ENCODE assay signal across 8 cellular contexts in genomic region chr1:212432706-212433576, GRCh38. TPM values are rescaled to one million over a fixed set of nuclear protein-coding genes. Genes with fewer than 3 reads are reported as not detected.
DNase-seq lines count a peak whose midpoint lies in the region; ATAC-seq and TF ChIP-seq lines count a peak whose summit lies in the region.

Gene NENF (plus strand): TSS chr1:212432920. CDS start chr1:212432944, 24 bp downstream.

- H3K36me3 Mint-ChIP-seq in endodermal cell (ENCODE audit: low read depth) = no peaks in the 10 kb centered on the region

- H3K4me3 ChIP-seq in endodermal cell (ENCODE audit: low read length) = peak within 1 kb of the TSS; percentile 86
- peak within 1 kb of the TSS; percentile 66 for H3K4me3 ChIP-seq in mesodermal cell (ENCODE audit: extremely low read depth, insufficient read depth, low read length, poor library complexity, severe bottlenecking)

- TF ChIP-seq CTCF in endodermal cell (conservative IDR thresholded peaks at IDR 0.05) = no peak

- ATAC-seq in GM19324 (IDR thresholded peaks at IDR 0.05; ENCODE audit: low FRiP score, unreplicated experiment) (peak; percentile 99), HG03457 (IDR thresholded peaks at IDR 0.05; ENCODE audit: unreplicated experiment) (peak; percentile 93)

- H3K27me3 Mint-ChIP-seq in endodermal cell (ENCODE audit: insufficient read depth) = peaks cover 7% of the 10 kb centered on the region

- H3K4me1 ChIP-seq in endodermal cell (ENCODE audit: control insufficient read depth, insufficient read depth, low read length) (no peaks in the 10 kb centered on the region), mesodermal cell (ENCODE audit: control insufficient read depth, insufficient read depth, low read length, poor library complexity, severe bottlenecking) (no peaks in the 10 kb centered on the region)

- H3K36me3 ChIP-seq in endodermal cell (ENCODE audit: control insufficient read depth, insufficient read depth, low read length) (no peaks in the 10 kb centered on the region), mesodermal cell (ENCODE audit: control insufficient read depth, insufficient read depth, low read length) (no peaks in the 10 kb centered on the region)

- H3K9me3 ChIP-seq in endodermal cell (ENCODE audit: control insufficient read depth, low read length) = no peaks in the 10 kb centered on the region
- no peaks in the 10 kb centered on the region for H3K9me3 ChIP-seq in mesodermal cell (ENCODE audit: control insufficient read depth, low read length)

- H3K4me3 Mint-ChIP-seq in endodermal cell = peak within 1 kb of the TSS; percentile 73

- no peaks in the 10 kb centered on the region for H3K27me3 ChIP-seq in endodermal cell (ENCODE audit: control insufficient read depth, insufficient read depth, low read length, poor library complexity, severe bottlenecking)

- 1 to 4% methylated on average over 28 to 86 of the region's 86 CpGs for WGBS in endodermal cell (ENCODE audit: insufficient coverage in 1 of 2, insufficient read length in 1 of 2), 2 experiments
- 1 to 3% methylated on average over 48 to 61 of the region's 86 CpGs for WGBS in mesodermal cell (ENCODE audit: insufficient coverage in 2 of 2), 2 experiments

- no peak within 1 kb of the TSS for H3K27ac Mint-ChIP-seq in endodermal cell

- peaks cover 11% of the 10 kb centered on the region for H3K4me1 Mint-ChIP-seq in endodermal cell

- H3K9ac ChIP-seq in endodermal cell (ENCODE audit: extremely low read depth, low read length, poor library complexity, severe bottlenecking) = peak within 1 kb of the TSS; percentile 11

- DNase-seq in CD1c-positive myeloid dendritic cell (ENCODE audit: extremely low spot score) (peak; percentile 88), NCI-H82 treated with DMSO at 0.1 percent for 48 hours (lab: John Stamatoyannopoulos, UW; ENCODE audit: unreplicated experiment) (peak; percentile 56), endodermal cell (peak; percentile 86)
- peak; percentile 49 to 66 (median 54) for DNase-seq in activated CD8-positive, alpha-beta memory T cell treated with anti-CD3 and anti-CD28 coated beads for 48 hours (ENCODE audit: low read depth in 2 of 3, low spot score in 2 of 3)
- peak; percentile 59 for DNase-seq in stimulated activated CD8-positive, alpha-beta memory T cell treated with anti-CD3 and anti-CD28 coated beads, Interleukin-15, amount 100 ng/mL, for 24 hours (ENCODE audit: low read depth)

- H3K9me3 Mint-ChIP-seq in endodermal cell = no peaks in the 10 kb centered on the region

- no peak within 1 kb of the TSS for H3K27ac ChIP-seq in endodermal cell (ENCODE audit: low read depth, low read length)
- H3K27ac ChIP-seq in mesodermal cell (ENCODE audit: low read depth, low read length, severe bottlenecking) = no peak within 1 kb of the TSS

RNA-seq across cellular contexts. Expression of gene NENF, which starts in this region (rescaled TPM):
- total RNA-seq in endodermal cell = 10 to 100 TPM; 27.0 to 35.3 TPM
- polyA plus RNA-seq in endodermal cell (2013, experiment 1 of 2) = 22.5 TPM
- 20.2 TPM for polyA plus RNA-seq in endodermal cell (2013, experiment 2 of 2)
- polyA plus RNA-seq in mesodermal cell (2013, experiment 1 of 2) = 25.3 TPM
- polyA plus RNA-seq in mesodermal cell (2013, experiment 2 of 2) = 22.2 TPM
